In the genomic region with DNA sequence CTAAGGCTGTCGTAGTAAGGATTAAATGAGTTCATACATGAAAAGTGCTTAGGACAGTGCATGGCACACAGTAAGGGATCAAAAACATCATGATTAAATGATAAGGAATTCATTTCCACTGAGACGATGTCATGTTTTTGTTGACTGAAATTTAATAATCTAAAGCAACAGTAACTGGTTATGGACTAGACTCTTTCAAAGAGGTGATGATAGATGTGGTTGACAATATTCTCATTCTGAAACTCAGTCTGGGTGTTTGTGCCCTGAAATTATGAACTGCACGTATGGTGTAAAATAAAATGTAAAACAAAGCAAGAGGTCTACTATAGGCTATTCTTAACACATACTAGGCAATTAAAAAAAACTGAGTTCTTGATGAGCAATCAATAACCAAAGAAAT, we compare ENCODE assay signal across 17 cellular contexts.
"Had no signal": no experiment of that assay in that cellular context is flagged by ENCODE, and none has a peak within 500 bp of the region (broad histone marks: within the 10 kb centered on the region; RNA-seq: fewer than 3 reads in every experiment).

No MANE protein-coding gene starts in this region.

- DNase-seq: effector memory CD8-positive, alpha-beta T cell; gastrocnemius medialis; heart right ventricle; hypothalamus; islet precursor cell; mucosa of descending colon; naive thymus-derived CD8-positive, alpha-beta T cell; ovary; sigmoid colon; stimulated activated CD4-positive, alpha-beta T cell treated with anti-CD3 and anti-CD28 coated beads, Interleukin-2, amount 100 ng/mL, for 24 hours; stimulated activated CD4-positive, alpha-beta T cell treated with anti-CD3 and anti-CD28 coated beads, Interleukin-4, amount 100 ng/mL, for 4 hours; stimulated activated naive CD4-positive, alpha-beta T cell; thyroid gland had no signal

- H3K4me3 Mint-ChIP-seq: dendritic cell treated with granulocyte-macrophage colony-stimulating factor and Interleukin-4, amounts not matched to agents 40 ng/mL and 50 ng/mL, for 4 days; effector memory CD8-positive, alpha-beta T cell; naive thymus-derived CD8-positive, alpha-beta T cell; neural crest cell; type B pancreatic cell had no signal

- H3K9me3 Mint-ChIP-seq: dendritic cell treated with granulocyte-macrophage colony-stimulating factor and Interleukin-4, amounts not matched to agents 40 ng/mL and 50 ng/mL, for 4 days; effector memory CD8-positive, alpha-beta T cell; neural crest cell had no signal

- ATAC-seq: effector memory CD8-positive, alpha-beta T cell; gastrocnemius medialis; heart right ventricle; left lobe of liver; mucosa of descending colon; naive thymus-derived CD8-positive, alpha-beta T cell had no signal

- H3K27me3 Mint-ChIP-seq: dendritic cell treated with granulocyte-macrophage colony-stimulating factor and Interleukin-4, amounts not matched to agents 40 ng/mL and 50 ng/mL, for 4 days; effector memory CD8-positive, alpha-beta T cell; naive thymus-derived CD8-positive, alpha-beta T cell; type B pancreatic cell had no signal

- H3K27ac Mint-ChIP-seq: dendritic cell treated with granulocyte-macrophage colony-stimulating factor and Interleukin-4, amounts not matched to agents 40 ng/mL and 50 ng/mL, for 4 days; effector memory CD8-positive, alpha-beta T cell; naive thymus-derived CD8-positive, alpha-beta T cell; type B pancreatic cell had no signal

- H3K4me1 Mint-ChIP-seq: neural crest cell had no signal
